ENCODE assay signal across 23 cellular contexts in the genomic region with DNA sequence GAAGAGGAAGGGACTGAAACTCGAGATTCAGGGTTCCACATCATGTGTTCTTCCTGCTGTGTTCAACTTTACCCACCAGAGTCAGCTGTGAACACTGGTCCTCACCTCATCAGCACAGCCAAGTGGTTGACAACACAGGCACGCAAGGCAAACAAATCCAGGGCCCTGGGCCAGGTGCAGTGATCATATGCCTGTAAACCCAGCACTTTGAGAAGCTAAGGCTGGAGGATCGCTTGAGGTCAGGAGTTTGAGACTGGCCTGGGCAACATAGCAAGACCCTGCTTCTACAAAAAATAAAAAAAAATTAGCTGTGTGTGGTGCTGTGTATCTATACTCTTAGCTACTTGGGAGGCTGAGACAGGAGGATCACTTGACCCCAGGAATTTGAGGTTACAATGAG. TPM values are rescaled to one million over a fixed set of nuclear protein-coding genes. Genes with fewer than 3 reads are reported as not detected.
DNase-seq lines count a peak whose midpoint lies in the region; ATAC-seq, FAIRE-seq and TF ChIP-seq lines count a peak whose summit lies in the region.
"Had no signal": no experiment of that assay in that cellular context is flagged by ENCODE, and none has a peak within 500 bp of the region (broad histone marks: within the 10 kb centered on the region; RNA-seq: fewer than 3 reads in every experiment).

No MANE protein-coding gene starts in this region.

- in situ Hi-C loops in K562 (cut with MboI): no loop called here

- FAIRE-seq in K562 (lab: Jason Lieb, UNC): peak; percentile 32
- FAIRE-seq: H54 had no signal

- H3K4me3 ChIP-seq in HEK293 (ENCODE audit: low read depth, low read length) (no peak overlapping the region), K562 (no peak overlapping the region)
- H3K4me3 ChIP-seq: MG63 had no signal

- DNase-seq in DMS53 (lab: John Stamatoyannopoulos, UW): peak; percentile 45
- DNase-seq in DMS53 treated with DMSO at 0.1 percent for 48 hours (lab: John Stamatoyannopoulos, UW; ENCODE audit: unreplicated experiment): no peak
- DNase-seq in K562 (ENCODE audit: extremely low read depth in 1 of 4, low spot score in 3 of 4): no peak
- peak; percentile 46 for DNase-seq in posterior vena cava (ENCODE audit: low spot score)
- no peak for DNase-seq in activated CD4-positive, CD25-positive, alpha-beta regulatory T cell treated with anti-CD3 and anti-CD28 coated beads, Interleukin-2, amount 50 U/mL, for 72 hours
- DNase-seq in islet precursor cell: no peak
- DNase-seq in NCI-H128 (lab: John Stamatoyannopoulos, UW; ENCODE audit: unreplicated experiment): no peak
- DNase-seq: AML-193; C1 segment of cervical spinal cord; Calu3; CD8-positive, alpha-beta T cell; DMS79; MG63; NCI-H1048; NCI-H1436; NCI-H2081 treated with DMSO at 0.1 percent for 48 hours; NCI-H510A treated with DMSO at 0.1 percent for 48 hours; NCI-H748 treated with DMSO at 0.1 percent for 48 hours; RPMI8226 had no signal

- H3K27ac ChIP-seq in HEK293 (ENCODE audit: extremely low read depth, low read depth, low read length) (no peak overlapping the region), K562 (ENCODE audit: extremely low read depth, low read depth, low read length) (no peak overlapping the region)

- H3K79me2 ChIP-seq in K562 (ENCODE audit: control insufficient read depth, insufficient read depth, low read length): no peaks in the 10 kb centered on the region

- CTCF ChIA-PET in HEK293 (lab: Yijun Ruan, JAX) (interaction anchor here (0.5 to 0.6 kb wide), 2 partner anchors 29 to 255 kb away, joined by 3 read pairs; no protein-coding TSS in a partner anchor), K562 (lab: Yijun Ruan, JAX; ENCODE audit: low intra/inter-chr PET ratio) (no interaction called here)

- H3K4me1 ChIP-seq in HEK293 (ENCODE audit: control insufficient read depth, insufficient read depth, low read length) (no peaks in the 10 kb centered on the region), K562 (replicated peaks in 1 of 2; ENCODE audit: control insufficient read depth in 2 of 2, insufficient read depth in 2 of 2, low read length in 2 of 2) (peaks cover 2 to 12% of the 10 kb centered on the region in 2 experiments; a peak in 4 of 5 replicates)

- no peaks in the 10 kb centered on the region for H3K36me3 ChIP-seq in HEK293 (ENCODE audit: control insufficient read depth in 2 of 2, insufficient read depth in 1 of 2, low read length in 2 of 2)
- H3K36me3 ChIP-seq in K562 (ENCODE audit: control insufficient read depth, insufficient read depth, low read length): no peaks in the 10 kb centered on the region
- H3K36me3 ChIP-seq: MG63 had no signal

- H3K9me1 ChIP-seq in K562 (ENCODE audit: control insufficient read depth, insufficient read depth, low read length): no peaks in the 10 kb centered on the region

- intact Hi-C loops in K562 (cut with micrococcal nuclease): no loop called here
- intact Hi-C loops in posterior vena cava (cut with DNase I): no loop called here

- H2AFZ ChIP-seq in K562 (ENCODE audit: low read depth, low read length): no peak overlapping the region

- H3K4me2 ChIP-seq in K562 (ENCODE audit: insufficient read depth, low read length): no peak overlapping the region

- TF ChIP-seq EP300 in K562 (IDR thresholded peaks at IDR 0.05; ENCODE audit: low read length): no peak

- BruUV-seq in K562 (replicated peaks; lab: Mats Ljungman, UMichigan): no TSS peak

- TF ChIP-seq POLR2A in K562 (conservative IDR thresholded peaks at IDR 0.05): no peak

- peaks cover 2 to 13% of the 10 kb centered on the region in 2 experiments; a peak in 2 of 5 replicates for H3K27me3 ChIP-seq in K562 (ENCODE audit: control insufficient read depth in 2 of 2, insufficient read depth in 2 of 2, low read length in 2 of 2)
- H3K27me3 ChIP-seq: MG63 had no signal

- TF ChIP-seq RAD21 in K562 (CRISPR knock-in tag; conservative IDR thresholded peaks at IDR 0.05 in 1 of 2, IDR thresholded peaks at IDR 0.05 in 1 of 2): no peak

- no peak overlapping the region for H3K9ac ChIP-seq in K562 (ENCODE audit: insufficient read depth in 1 of 2, low read depth in 2 of 2, low read length in 2 of 2)

- no peak for TF ChIP-seq CTCF in HEK293 (tag by site-specific recombination; IDR thresholded peaks at IDR 0.05)
- TF ChIP-seq CTCF in K562 (IDR thresholded peaks at IDR 0.05 in 2 of 3, conservative IDR thresholded peaks at IDR 0.05 in 1 of 3; ENCODE audit: insufficient read depth in 2 of 3, low read depth in 1 of 3, low read length in 3 of 3): no peak

- H4K20me1 ChIP-seq in K562 (replicated peaks; ENCODE audit: control insufficient read depth, insufficient read depth, low read length): no peaks in the 10 kb centered on the region; the same call in 1 of the 2 replicates

- POLR2A ChIA-PET in HEK293 (lab: Yijun Ruan, JAX) (interaction anchor here (0.7 to 1.6 kb wide), 2 partner anchors 9 to 13 kb away, joined by 3 to 4 read pairs; a partner anchor contains a TSS), K562 (lab: Yijun Ruan, JAX) (interaction anchor here (0.6 to 1.3 kb wide), 3 partner anchors 10 to 588 kb away, joined by 3 to 4 read pairs (median 3); no protein-coding TSS in a partner anchor)

- 19% methylated on average over 3 of the region's 3 CpGs for WGBS in K562 (ENCODE audit: insufficient coverage, low coverage, missing lambda C conversion rate)

- no peaks in the 10 kb centered on the region for H3K9me3 ChIP-seq in HEK293 (ENCODE audit: control insufficient read depth, insufficient read depth, low read depth, low read length)
- no peaks in the 10 kb centered on the region for H3K9me3 ChIP-seq in K562 (replicated peaks; ENCODE audit: control insufficient read depth, insufficient read depth, low read depth, low read length)
- H3K9me3 ChIP-seq: MG63 had no signal

- ATAC-seq in K562: no peak
- ATAC-seq: CD8-positive, alpha-beta T cell had no signal

TF ChIP-seq in K562, 482 proteins besides CTCF, POLR2A, EP300 and RAD21 (continues in another document):
- no peak for TF ChIP-seq MAFG (tag; conservative IDR thresholded peaks at IDR 0.05)

RNA-seq across cellular contexts. Expression of a gene that starts 8.4 kb away (rescaled TPM):
- 1.2 and 2.3 TPM in 2 replicates for total RNA-seq in K562 (2011; cell fraction: chromatin; rRNA removed; ENCODE audit: low replicate concordance)
- 3.8 and 4.8 TPM in 2 replicates for total RNA-seq in K562 (2011; cell fraction: nucleolus; rRNA removed)
- 2.4 and 2.9 TPM in 2 replicates for total RNA-seq in K562 (2011; cell fraction: nucleoplasm; rRNA removed)
- total RNA-seq in K562 (2014; rRNA removed): 0.45 and 0.86 TPM in 2 replicates
- total RNA-seq in K562 (2014; rRNA removed; fragmentation: Illumina TruSeq; extraction: Trizol): 0.58 and 0.99 TPM in 2 replicates
- 1.9 and 2.2 TPM in 2 replicates for total RNA-seq in K562 (2015; rRNA removed; fragmentation: Illumina TruSeq; extraction: Trizol)
- total RNA-seq in K562 (2021): 2.5 and 2.8 TPM in 2 replicates
- polyA plus RNA-seq in K562 (2011; rRNA removed): 1.8 and 3.1 TPM in 2 replicates
- 2.7 and 4.9 TPM in 2 replicates for polyA plus RNA-seq in K562 (2011; cell fraction: cytosol; rRNA removed)
- polyA plus RNA-seq in K562 (2011; cell fraction: nucleus; rRNA removed): 2.5 and 2.6 TPM in 2 replicates
- 2.1 and 2.9 TPM in 2 replicates for polyA plus RNA-seq in K562 (2012)
- 1.7 and 2.1 TPM in 2 replicates for polyA plus RNA-seq in K562 (2014; fragmentation: Illumina TruSeq; extraction: Trizol)
- polyA plus RNA-seq in K562 (2014; fragmentation: Nextera tagmentation; extraction: Ambion mirVana): under 1 TPM; 0.49 to 0.73 TPM
- 1.9 and 2.5 TPM in 2 replicates for polyA plus RNA-seq in K562 (2014; rRNA removed)
- 1.5 and 1.7 TPM in 2 replicates for polyA minus RNA-seq in K562 (2011; rRNA and poly(A)+ RNA removed)
- polyA minus RNA-seq in K562 (2011; cell fraction: cytosol; rRNA and poly(A)+ RNA removed): 0.95 and 7.0 TPM in 2 replicates
- polyA minus RNA-seq in K562 (2011; cell fraction: nucleus; rRNA and poly(A)+ RNA removed): 0.67 and 1.2 TPM in 2 replicates
- 1 to 10 TPM; 4.3 to 8.2 TPM for total RNA-seq in posterior vena cava

RNA-seq across cellular contexts. Expression of a gene that starts 16.6 kb away (rescaled TPM):
- total RNA-seq in K562 (2011; cell fraction: chromatin; rRNA removed; ENCODE audit: low replicate concordance): 1.3 and 1.6 TPM in 2 replicates
- total RNA-seq in K562 (2011; cell fraction: nucleolus; rRNA removed): 1.4 and 2.0 TPM in 2 replicates
- 1.1 and 1.6 TPM in 2 replicates for total RNA-seq in K562 (2011; cell fraction: nucleoplasm; rRNA removed)
- total RNA-seq in K562 (2014; rRNA removed): 0.73 and 0.98 TPM in 2 replicates
- 0.36 and 0.38 TPM in 2 replicates for total RNA-seq in K562 (2014; rRNA removed; fragmentation: Illumina TruSeq; extraction: Trizol)
- total RNA-seq in K562 (2015; rRNA removed; fragmentation: Illumina TruSeq; extraction: Trizol): 0.07 and 0.11 TPM in 2 replicates
- 0.74 and 0.98 TPM in 2 replicates for total RNA-seq in K562 (2021)
- 0.68 and 1.1 TPM in 2 replicates for polyA plus RNA-seq in K562 (2011; rRNA removed)
- polyA plus RNA-seq in K562 (2011; cell fraction: cytosol; rRNA removed): 1.1 and 2.3 TPM in 2 replicates
- polyA plus RNA-seq in K562 (2011; cell fraction: nucleus; rRNA removed): 0.70 and 1.6 TPM in 2 replicates
- 0.30 and 1.1 TPM in 2 replicates for polyA plus RNA-seq in K562 (2012)
- 0.71 and 0.97 TPM in 2 replicates for polyA plus RNA-seq in K562 (2014; fragmentation: Illumina TruSeq; extraction: Trizol)
- polyA plus RNA-seq in K562 (2014; fragmentation: Nextera tagmentation; extraction: Ambion mirVana): under 1 TPM; 0.10 to 0.41 TPM
- polyA plus RNA-seq in K562 (2014; rRNA removed): 1.1 and 1.2 TPM in 2 replicates
- polyA minus RNA-seq in K562 (2011; rRNA and poly(A)+ RNA removed): 0.53 and 0.54 TPM in 2 replicates
- polyA minus RNA-seq in K562 (2011; cell fraction: cytosol; rRNA and poly(A)+ RNA removed): 0.48 TPM in 1 of 2 replicates, not detected in the other
- polyA minus RNA-seq in K562 (2011; cell fraction: nucleus; rRNA and poly(A)+ RNA removed): 0.27 and 0.56 TPM in 2 replicates
- under 1 TPM in 1 of 2 donors, not detected in 1; 0.33 TPM for total RNA-seq in posterior vena cava
- total RNA-seq: A172; CD8-positive, alpha-beta T cell; LHCN-M2 had no signal

RNA-seq across cellular contexts. Expression of a gene that starts 37.0 kb away (rescaled TPM):
- total RNA-seq in K562 (2011; cell fraction: chromatin; rRNA removed; ENCODE audit: low replicate concordance): 37.6 and 39.9 TPM in 2 replicates
- 42.4 and 43.4 TPM in 2 replicates for total RNA-seq in K562 (2011; cell fraction: nucleolus; rRNA removed)
- 47.2 and 54.0 TPM in 2 replicates for total RNA-seq in K562 (2011; cell fraction: nucleoplasm; rRNA removed)
- total RNA-seq in K562 (2014; rRNA removed) (177 and 243 TPM in 2 replicates), K562 (2014; rRNA removed; fragmentation: Illumina TruSeq; extraction: Trizol) (150 and 169 TPM in 2 replicates), K562 (2015; rRNA removed; fragmentation: Illumina TruSeq; extraction: Trizol) (136 and 144 TPM in 2 replicates), K562 (2021) (119 and 121 TPM in 2 replicates), posterior vena cava (10 to 100 TPM; 20.8 to 21.1 TPM)
- polyA plus RNA-seq in K562 (2011; rRNA removed) (177 and 222 TPM in 2 replicates), K562 (2014; fragmentation: Illumina TruSeq; extraction: Trizol) (198 and 207 TPM in 2 replicates), K562 (2014; fragmentation: Nextera tagmentation; extraction: Ambion mirVana) (100 to 1,000 TPM; 260 to 516 TPM), K562 (2014; rRNA removed) (265 and 295 TPM in 2 replicates)
- 110 and 113 TPM in 2 replicates for polyA plus RNA-seq in K562 (2011; cell fraction: cytosol; rRNA removed)
- polyA plus RNA-seq in K562 (2011; cell fraction: nucleus; rRNA removed): 85.8 and 86.7 TPM in 2 replicates
- polyA plus RNA-seq in K562 (2012): 103 and 129 TPM in 2 replicates
- polyA minus RNA-seq in K562 (2011; rRNA and poly(A)+ RNA removed): 69.4 and 70.6 TPM in 2 replicates
- polyA minus RNA-seq in K562 (2011; cell fraction: cytosol; rRNA and poly(A)+ RNA removed): 40.0 and 42.4 TPM in 2 replicates
- 18.3 and 27.1 TPM in 2 replicates for polyA minus RNA-seq in K562 (2011; cell fraction: nucleus; rRNA and poly(A)+ RNA removed)

Comparison
In these comparisons a context has a peak if more than half of its experiments do, and no peak if none do; other contexts are left out.
1. DNase-seq: peak in DMS53 (single experiment) and posterior vena cava (single experiment); none in DMS53 treated with DMSO at 0.1 percent for 48 hours (single experiment), K562 (0 of 4), activated CD4-positive, CD25-positive, alpha-beta regulatory T cell treated with anti-CD3 and anti-CD28 coated beads, Interleukin-2, amount 50 U/mL, for 72 hours (single experiment), islet precursor cell (single experiment) and NCI-H128 (single experiment).